Comparison of ENCODE assay signal across 14 cellular contexts in genomic region chr3:20539666-20540460, GRCh38.
"Had no signal": no experiment of that assay in that cellular context is flagged by ENCODE, and none has a peak within 500 bp of the region (broad histone marks: within the 10 kb centered on the region; RNA-seq: fewer than 3 reads in every experiment).

No MANE protein-coding gene starts in this region.

- DNase-seq: activated CD4-positive, alpha-beta T cell treated with anti-CD3 and anti-CD28 coated beads for 4 hours; activated CD8-positive, alpha-beta memory T cell treated with anti-CD3 and anti-CD28 coated beads, Interleukin-2, amount 50 U/mL, for 4 hours; activated CD8-positive, alpha-beta T cell treated with anti-CD3 and anti-CD28 coated beads for 36 hours; activated naive CD8-positive, alpha-beta T cell treated with anti-CD3 and anti-CD28 coated beads, Interleukin-2, amount 50 U/mL, for 24 hours; activated T-cell treated with anti-CD3 and anti-CD28 coated beads, Interleukin-2, amount 50 U/mL, for 1 hour; amygdala; cortex of kidney; NCI-H1092; NCI-H1694 treated with DMSO at 0.1 percent for 48 hours; NCI-H2029 treated with DMSO at 0.1 percent for 48 hours; NCI-H446; T-helper 1 cell had no signal

- ATAC-seq: activated CD4-positive, CD25-positive, alpha-beta regulatory T cell treated with anti-CD3 and anti-CD28 coated beads, Interleukin-2, amount 50 U/mL, for 24 hours; activated CD8-positive, alpha-beta T cell treated with anti-CD3 and anti-CD28 coated beads for 36 hours; activated naive CD4-positive, alpha-beta T cell treated with anti-CD3 and anti-CD28 coated beads, Interleukin-2, amount 50 U/mL, for 72 hours; activated naive CD8-positive, alpha-beta T cell treated with anti-CD3 and anti-CD28 coated beads, Interleukin-2, amount 50 U/mL, for 24 hours had no signal
